ENCODE assay signal across 9 cellular contexts in the genomic region with DNA sequence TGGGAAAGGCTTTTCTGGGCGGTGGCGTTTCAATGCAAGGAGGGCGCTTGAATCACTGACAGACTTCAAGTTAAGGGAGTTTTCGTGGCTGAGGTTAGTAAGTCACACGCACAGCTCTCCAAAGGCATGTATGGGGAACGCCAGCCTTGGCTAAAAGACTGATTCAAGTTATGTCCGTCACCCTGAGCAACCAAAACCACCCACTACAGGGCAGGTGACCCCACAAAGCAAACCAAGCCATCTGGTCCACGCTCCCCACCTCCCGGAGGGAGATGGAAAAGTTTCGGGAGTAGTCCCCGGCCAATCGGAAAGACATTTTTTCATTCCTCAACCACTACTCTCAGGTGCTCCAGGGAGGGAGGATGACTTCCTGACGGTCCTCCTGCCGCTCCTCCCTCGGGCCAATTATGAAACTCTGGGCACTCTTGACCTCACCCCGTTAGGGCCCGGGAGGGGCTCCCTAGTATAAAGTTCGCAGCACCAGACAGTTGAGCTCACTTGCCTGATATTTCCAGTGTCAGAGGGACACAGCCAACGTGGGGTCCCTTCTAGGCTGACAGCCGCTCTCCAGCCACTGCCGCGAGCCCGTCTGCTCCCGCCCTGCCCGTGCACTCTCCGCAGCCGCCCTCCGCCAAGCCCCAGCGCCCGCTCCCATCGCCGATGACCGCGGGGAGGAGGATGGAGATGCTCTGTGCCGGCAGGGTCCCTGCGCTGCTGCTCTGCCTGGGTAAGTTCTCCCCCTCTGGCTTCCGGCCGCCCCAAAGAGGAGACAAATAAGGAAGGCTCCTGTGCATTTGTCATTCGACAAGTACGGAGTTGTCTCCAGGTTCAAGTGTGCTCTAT. TPM values are rescaled to one million over a fixed set of nuclear protein-coding genes. Genes with fewer than 3 reads are reported as not detected.
DNase-seq lines count a peak whose midpoint lies in the region; ATAC-seq, FAIRE-seq and TF ChIP-seq lines count a peak whose summit lies in the region.
"Had no signal": no experiment of that assay in that cellular context is flagged by ENCODE, and none has a peak within 500 bp of the region (broad histone marks: within the 10 kb centered on the region; RNA-seq: fewer than 3 reads in every experiment).

A gene with protein sequence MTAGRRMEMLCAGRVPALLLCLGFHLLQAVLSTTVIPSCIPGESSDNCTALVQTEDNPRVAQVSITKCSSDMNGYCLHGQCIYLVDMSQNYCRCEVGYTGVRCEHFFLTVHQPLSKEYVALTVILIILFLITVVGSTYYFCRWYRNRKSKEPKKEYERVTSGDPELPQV (plus strand): TSS at position 497 of the 843 bp plus-strand sequence. CDS start 164 bp downstream, at position 661.

- H3K4me3 ChIP-seq in epithelial cell of esophagus (ENCODE audit: low read length) (peak within 1 kb of the TSS; percentile 79), upper lobe of left lung (peak within 1 kb of the TSS; percentile 26 to 47 (median 37))

- TF ChIP-seq CTCF in epithelial cell of esophagus (IDR thresholded peaks at IDR 0.05; ENCODE audit: insufficient read depth, low read depth, low read length, missing control alignments) (no peak), upper lobe of left lung (IDR thresholded peaks at IDR 0.05) (no peak)

- 5 to 12% methylated on average over 18 to 40 of the region's 40 CpGs for WGBS in upper lobe of left lung, 2 donors

- no peak for TF ChIP-seq POLR2A in upper lobe of left lung (IDR thresholded peaks at IDR 0.05)

- ATAC-seq in GM18502 (IDR thresholded peaks at IDR 0.05; ENCODE audit: poor library complexity, unreplicated experiment) (peak; percentile 56), HG02610 (IDR thresholded peaks at IDR 0.05; ENCODE audit: unreplicated experiment) (peak; percentile 59), upper lobe of left lung (ENCODE audit: low FRiP score in 2 of 2) (peak; percentile 65 to 78), GM21825 (IDR thresholded peaks at IDR 0.05; ENCODE audit: unreplicated experiment) (no peak)

- no peaks in the 10 kb centered on the region for H3K36me3 ChIP-seq in upper lobe of left lung

- TF ChIP-seq EP300 in upper lobe of left lung (IDR thresholded peaks at IDR 0.05) = no peak

- H3K27ac ChIP-seq in upper lobe of left lung = no peak within 1 kb of the TSS

- peaks cover 9 to 21% (median 14%) of the 10 kb centered on the region in 4 donors for H3K4me1 ChIP-seq in upper lobe of left lung

- DNase-seq in RCC 7860 (ENCODE audit: low spot score) (peak; percentile 74), epithelial cell of esophagus (ENCODE audit: low read depth) (peak; percentile 80), mucosa of gallbladder (ENCODE audit: low spot score) (peak; percentile 18), upper lobe of left lung (peak; percentile 44 to 87), medulla oblongata (ENCODE audit: extremely low spot score) (no peak)

- no peaks in the 10 kb centered on the region for H3K9me3 ChIP-seq in upper lobe of left lung

- FAIRE-seq in RCC 7860 (lab: Jason Lieb, UNC) = peak; percentile 36

- peaks cover 0 to 8% (median 3%) of the 10 kb centered on the region in 4 donors for H3K27me3 ChIP-seq in upper lobe of left lung

RNA-seq across cellular contexts. Expression of the gene that starts here (rescaled TPM):
- total RNA-seq in mucosa of gallbladder (5.7 TPM), upper lobe of left lung (1 to 10 TPM in 5 of 6 donors, under 1 TPM in 1; 0.94 to 3.7 (median 1.1) TPM)
- total RNA-seq: T-helper 1 cell treated with Interleukin-12 subunit alpha and Interleukin-12 subunit beta and Interleukin-4 antibody, amounts not matched to agents 30 ng/mL and 1 ng/mL, for 36 hours had no signal
